ENCODE assay signal across 15 cellular contexts in genomic region chr6:114735118-114735730, GRCh38.
DNase-seq lines count a peak whose midpoint lies in the region; ATAC-seq and TF ChIP-seq lines count a peak whose summit lies in the region.
"Had no signal": no experiment of that assay in that cellular context is flagged by ENCODE, and none has a peak within 500 bp of the region (broad histone marks: within the 10 kb centered on the region; RNA-seq: fewer than 3 reads in every experiment).

No MANE protein-coding gene starts in this region.

- intact Hi-C loops in upper lobe of right lung (cut with DNase I) = no loop called here

- no peaks in the 10 kb centered on the region for H3K36me3 ChIP-seq in HAP-1 (replicated peaks)
- no peaks in the 10 kb centered on the region for H3K36me3 ChIP-seq in upper lobe of right lung

- H3K9me3 ChIP-seq in HAP-1 (no peaks in the 10 kb centered on the region), upper lobe of right lung (no peaks in the 10 kb centered on the region)

- H3K27me3 Mint-ChIP-seq in osteocyte (ENCODE audit: unreplicated experiment) = no peaks in the 10 kb centered on the region
- H3K27me3 Mint-ChIP-seq: stimulated activated naive CD8-positive, alpha-beta T cell treated with anti-CD3 and anti-CD28 coated beads, Interleukin-15, amount 100 ng/mL, for 72 hours had no signal

- peak; percentile 53 for ATAC-seq in GM19351 (IDR thresholded peaks at IDR 0.05; ENCODE audit: unreplicated experiment)
- no peak for ATAC-seq in HG03196 (IDR thresholded peaks at IDR 0.05; ENCODE audit: unreplicated experiment)
- ATAC-seq in HG03469 (IDR thresholded peaks at IDR 0.05; ENCODE audit: unreplicated experiment) = no peak
- no peak for ATAC-seq in upper lobe of right lung
- ATAC-seq: stimulated activated naive CD8-positive, alpha-beta T cell treated with anti-CD3 and anti-CD28 coated beads, Interleukin-15, amount 100 ng/mL, for 72 hours had no signal

- no peaks in the 10 kb centered on the region for H3K9me3 Mint-ChIP-seq in osteocyte (ENCODE audit: unreplicated experiment)
- H3K9me3 Mint-ChIP-seq: stimulated activated naive CD8-positive, alpha-beta T cell treated with anti-CD3 and anti-CD28 coated beads, Interleukin-15, amount 100 ng/mL, for 72 hours had no signal

- H3K36me3 Mint-ChIP-seq in osteocyte (ENCODE audit: unreplicated experiment) = no peaks in the 10 kb centered on the region

- TF ChIP-seq CTCF in osteocyte (IDR thresholded peaks at IDR 0.05) = peak; percentile 42
- no peak for TF ChIP-seq CTCF in upper lobe of right lung (IDR thresholded peaks at IDR 0.05)

- no peak overlapping the region for H3K4me3 Mint-ChIP-seq in osteocyte (ENCODE audit: unreplicated experiment)
- H3K4me3 Mint-ChIP-seq: stimulated activated naive CD8-positive, alpha-beta T cell treated with anti-CD3 and anti-CD28 coated beads, Interleukin-15, amount 100 ng/mL, for 72 hours had no signal

- H3K27ac Mint-ChIP-seq in osteocyte (ENCODE audit: unreplicated experiment) = no peak overlapping the region
- H3K27ac Mint-ChIP-seq: stimulated activated naive CD8-positive, alpha-beta T cell treated with anti-CD3 and anti-CD28 coated beads, Interleukin-15, amount 100 ng/mL, for 72 hours had no signal

- H3K4me1 Mint-ChIP-seq in osteocyte (ENCODE audit: unreplicated experiment) = peaks cover 9% of the 10 kb centered on the region
- H3K4me1 Mint-ChIP-seq: stimulated activated naive CD8-positive, alpha-beta T cell treated with anti-CD3 and anti-CD28 coated beads, Interleukin-15, amount 100 ng/mL, for 72 hours had no signal

- H3K4me1 ChIP-seq in HAP-1 (no peaks in the 10 kb centered on the region), upper lobe of right lung (no peaks in the 10 kb centered on the region)

- H3K4me3 ChIP-seq in HAP-1 = no peak overlapping the region
- H3K4me3 ChIP-seq in upper lobe of right lung = no peak overlapping the region
- H3K4me3 ChIP-seq: lung had no signal

- in situ Hi-C loops in HAP-1 (cut with MboI; ENCODE audit: low sequenced_read_pairs) = no loop called here

- peak; percentile 9 for DNase-seq in OCI-M1 (lab: John Stamatoyannopoulos, UW)
- DNase-seq in fibroblast of peridontal ligament (ENCODE audit: extremely low read depth) = peak; percentile 3
- no peak for DNase-seq in osteocyte (ENCODE audit: extremely low spot score, unreplicated experiment)
- DNase-seq in HAP-1 (ENCODE audit: low spot score in 2 of 2) = no peak
- DNase-seq in upper lobe of right lung = no peak
- DNase-seq: activated CD8-positive, alpha-beta memory T cell treated with anti-CD3 and anti-CD28 coated beads, Interleukin-2, amount 50 U/mL, for 4 hours; activated gamma-delta T cell treated with Interleukin-2 at 50 U/mL for 16 hours; anterior cingulate cortex; NCI-H1092; NCI-H774; stimulated activated naive CD8-positive, alpha-beta T cell treated with anti-CD3 and anti-CD28 coated beads, Interleukin-15, amount 100 ng/mL, for 72 hours had no signal

- H3K27ac ChIP-seq in upper lobe of right lung = no peak overlapping the region

- no peaks in the 10 kb centered on the region for H3K27me3 ChIP-seq in HAP-1 (ENCODE audit: low read depth)
- H3K27me3 ChIP-seq in upper lobe of right lung = no peaks in the 10 kb centered on the region

Comparison
In these comparisons a context has a peak if more than half of its experiments do, and no peak if none do; other contexts are left out.
1. DNase-seq: peak in OCI-M1 (single experiment) and fibroblast of peridontal ligament (single experiment); none in osteocyte (single experiment), HAP-1 (0 of 2) and upper lobe of right lung (single experiment).